ENCODE assay signal across 8 cellular contexts in the genomic region with DNA sequence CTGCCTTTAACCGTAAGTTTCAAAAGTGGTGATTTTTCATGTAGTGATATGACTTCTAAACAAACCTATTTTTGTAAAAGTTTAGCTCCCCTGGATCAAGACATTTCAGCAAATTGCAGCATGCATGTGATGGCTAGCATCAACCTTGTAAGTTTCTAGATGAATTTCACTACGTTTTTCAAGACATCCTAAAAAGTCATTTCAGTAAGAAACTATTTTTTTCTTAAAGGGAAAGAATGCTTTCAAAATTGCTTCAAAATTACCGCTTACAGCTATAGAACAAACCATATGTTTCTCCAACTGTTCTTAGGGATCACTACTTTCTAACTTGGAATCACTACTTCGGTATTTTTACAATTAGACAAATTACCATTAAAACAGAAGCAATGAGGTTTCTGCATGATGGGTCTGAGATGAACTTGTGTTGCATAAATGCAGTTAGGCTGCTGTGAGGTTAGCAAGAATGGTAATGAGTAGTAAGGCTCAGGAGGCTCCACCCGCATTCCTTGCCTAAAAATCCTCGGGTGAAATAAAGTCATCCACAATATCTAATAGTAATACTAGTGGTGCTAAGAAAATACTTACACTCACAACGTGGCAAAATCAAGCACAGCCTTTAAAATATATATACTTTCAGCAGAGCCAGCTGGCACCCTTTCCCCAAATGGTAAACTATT. TPM values are rescaled to one million over a fixed set of nuclear protein-coding genes. Genes with fewer than 3 reads are reported as not detected.
A peak's percentile ranks its signal among the peaks of the same experiment; 100 is the strongest.
DNase-seq lines count a peak whose midpoint lies in the region; ATAC-seq and TF ChIP-seq lines count a peak whose summit lies in the region.

No MANE protein-coding gene starts in this region.

- no peaks in the 10 kb centered on the region for H3K36me3 ChIP-seq in H7 (replicated peaks; ENCODE audit: control insufficient read depth, insufficient read depth, low read length)
- H3K36me3 ChIP-seq in iPS-15b (ENCODE audit: control insufficient read depth, insufficient read depth, low read length), result no peaks in the 10 kb centered on the region
- H3K36me3 ChIP-seq in spleen, result peaks cover 0 to 22% (median 0%) of the 10 kb centered on the region in 6 donors

- peaks cover 26% of the 10 kb centered on the region for H3K4me1 Mint-ChIP-seq in activated naive CD8-positive, alpha-beta T cell (ENCODE audit: low read depth)

- H3K27ac Mint-ChIP-seq in activated naive CD8-positive, alpha-beta T cell, result peak overlapping the region; percentile 37

- H3K9ac ChIP-seq in iPS-15b (ENCODE audit: low read depth, low read length), result no peak overlapping the region

- H3K9me3 ChIP-seq in iPS-15b (ENCODE audit: control insufficient read depth, insufficient read depth, low read length), result no peaks in the 10 kb centered on the region
- peaks cover 0 to 6% (median 0%) of the 10 kb centered on the region in 8 donors for H3K9me3 ChIP-seq in spleen

- no peak for ATAC-seq in HG03432 (IDR thresholded peaks at IDR 0.05; ENCODE audit: unreplicated experiment)
- no peak for ATAC-seq in HG02885 (IDR thresholded peaks at IDR 0.05; ENCODE audit: poor library complexity, unreplicated experiment)
- ATAC-seq in HG02884 (IDR thresholded peaks at IDR 0.05; ENCODE audit: unreplicated experiment), result no peak

- H3K4me3 Mint-ChIP-seq in activated naive CD8-positive, alpha-beta T cell, result peak overlapping the region; percentile 84

- TF ChIP-seq CTCF in spleen (IDR thresholded peaks at IDR 0.05 in 8 of 11, conservative IDR thresholded peaks at IDR 0.05 in 3 of 11), result no peak

- DNase-seq in H7 (peak; percentile 48), spleen (no peak), NCI-H345 (lab: John Stamatoyannopoulos, UW) (no peak)

- H3K4me3 ChIP-seq in H7 (ENCODE audit: insufficient read depth, low read depth, low read length) (peak overlapping the region; percentile 62), iPS-15b (ENCODE audit: low read depth, low read length) (peak overlapping the region; percentile 76), spleen (peak overlapping the region; percentile 68 to 82 (median 70))

- H3K27me3 Mint-ChIP-seq in activated naive CD8-positive, alpha-beta T cell, result peaks cover 3% of the 10 kb centered on the region

- H3K4me1 ChIP-seq in iPS-15b (ENCODE audit: control insufficient read depth, insufficient read depth, low read length) (peaks cover 7% of the 10 kb centered on the region), spleen (peaks cover 0 to 39% (median 26%) of the 10 kb centered on the region in 6 donors)

- intact Hi-C loops in spleen (cut with DNase I; ENCODE audit: low total_unique reads), result loop anchor here (5.0 kb wide), 1 partner anchor 114 kb away; a partner anchor contains a TSS

- peaks cover 3% of the 10 kb centered on the region for H3K36me3 Mint-ChIP-seq in activated naive CD8-positive, alpha-beta T cell

- H3K9me3 Mint-ChIP-seq in activated naive CD8-positive, alpha-beta T cell (ENCODE audit: low read depth), result no peaks in the 10 kb centered on the region

- peak overlapping the region in 7 of 8 donors; percentile 81 to 92 (median 86) for H3K27ac ChIP-seq in spleen

- H3K27me3 ChIP-seq in H7 (ENCODE audit: control insufficient read depth, insufficient read depth, low read length) (no peaks in the 10 kb centered on the region), iPS-15b (ENCODE audit: control insufficient read depth, insufficient read depth, low read length) (no peaks in the 10 kb centered on the region), spleen (replicated peaks in 1 of 7) (no peaks in the 10 kb centered on the region)

- no peak for TF ChIP-seq POLR2A in spleen (IDR thresholded peaks at IDR 0.05)

- 16 to 35% (median 21%) methylated on average over 7 of the region's 7 CpGs for WGBS in spleen, 5 donors

RNA-seq across cellular contexts. Expression of a gene that starts 53.8 kb away (rescaled TPM):
- 38.5 and 47.9 TPM in 2 replicates for total RNA-seq in H7 (2014; rRNA removed; shearing (Covaris generic))
- total RNA-seq in spleen, result 1 to 10 TPM; 4.6 to 10.0 (median 6.8) TPM
- 1 to 10 TPM; 1.3 to 2.3 (median 1.3) TPM for polyA plus RNA-seq in spleen
